ENCODE assay signal across 8 cellular contexts in genomic region chr11:35662061-35662648, GRCh38. TPM values are rescaled to one million over a fixed set of nuclear protein-coding genes. Genes with fewer than 3 reads are reported as not detected.
A peak's percentile ranks its signal among the peaks of the same experiment; 100 is the strongest.
DNase-seq lines count a peak whose midpoint lies in the region; ATAC-seq and TF ChIP-seq lines count a peak whose summit lies in the region.

No MANE protein-coding gene starts in this region.

- H3K4me1 ChIP-seq in heart right ventricle (peaks cover 0 to 30% (median 19%) of the 10 kb centered on the region in 9 donors), psoas muscle (peaks cover 10% of the 10 kb centered on the region)

- ATAC-seq in activated CD8-positive, alpha-beta memory T cell treated with anti-CD3 and anti-CD28 coated beads, Interleukin-2, amount 10 ng/mL, durations not matched to agents 7 days and 5 days, result peak; percentile 38
- ATAC-seq in heart right ventricle (peak; percentile 1 to 75 (median 72)), psoas muscle (peak; percentile 51 to 74 (median 59))

- TF ChIP-seq CTCF in HFF-Myc (IDR thresholded peaks at IDR 0.05; ENCODE audit: low read depth, low read length, missing control alignments) (no peak), heart right ventricle (IDR thresholded peaks at IDR 0.05) (no peak), psoas muscle (IDR thresholded peaks at IDR 0.05) (no peak)

- DNase-seq in activated CD8-positive, alpha-beta memory T cell treated with anti-CD3 and anti-CD28 coated beads, Interleukin-2, amount 10 ng/mL, durations not matched to agents 7 days and 5 days, result no peak
- no peak for DNase-seq in activated CD8-positive, alpha-beta memory T cell treated with anti-CD3 and anti-CD28 coated beads, Interleukin-2, amount 50 U/mL, for 4 hours
- no peak for DNase-seq in HFF-Myc (ENCODE audit: extremely low read depth, low read depth)
- peak; percentile 75 to 89 (median 80) for DNase-seq in NCI-H1417 (lab: John Stamatoyannopoulos, UW)
- DNase-seq in heart right ventricle, result no peak
- no peak for DNase-seq in psoas muscle
- no peak for DNase-seq in HEK293T (ENCODE audit: extremely low spot score)

- peaks cover 0 to 6% (median 0%) of the 10 kb centered on the region in 7 donors for H3K27me3 ChIP-seq in heart right ventricle
- no peaks in the 10 kb centered on the region for H3K27me3 ChIP-seq in psoas muscle (ENCODE audit: insufficient read depth in 3 of 3, low read length in 2 of 3)

- intact Hi-C loops in heart right ventricle (cut with DNase I) (loop anchor here in 7 of 10 donors (1.0 to 10.0 kb wide), 8 partner anchors 40 to 161 kb away; partner anchors contain the start of gene FJX1 (in 2 of the 7)), psoas muscle (cut with DNase I) (loop anchor here in 1 of 2 donors (2.0 kb wide), 1 partner anchor 43 kb away; the partner anchor contains the start of gene FJX1)

- peaks cover 0 to 39% (median 26%) of the 10 kb centered on the region in 11 donors for H3K9me3 ChIP-seq in heart right ventricle
- H3K9me3 ChIP-seq in psoas muscle, result peaks cover 7% of the 10 kb centered on the region

- peaks cover 37% of the 10 kb centered on the region for H3K4me1 Mint-ChIP-seq in activated CD8-positive, alpha-beta memory T cell treated with anti-CD3 and anti-CD28 coated beads, Interleukin-2, amount 10 ng/mL, durations not matched to agents 7 days and 5 days
- peaks cover 48% of the 10 kb centered on the region for H3K4me1 Mint-ChIP-seq in activated naive CD4-positive, alpha-beta T cell treated with anti-CD3 and anti-CD28 coated beads, Interleukin-2, amount 50 U/mL, for 24 hours

- H3K9me3 Mint-ChIP-seq in activated CD8-positive, alpha-beta memory T cell treated with anti-CD3 and anti-CD28 coated beads, Interleukin-2, amount 10 ng/mL, durations not matched to agents 7 days and 5 days (ENCODE audit: low read depth), result peaks cover 15% of the 10 kb centered on the region
- H3K9me3 Mint-ChIP-seq in activated naive CD4-positive, alpha-beta T cell treated with anti-CD3 and anti-CD28 coated beads, Interleukin-2, amount 50 U/mL, for 24 hours, result peaks cover 19% of the 10 kb centered on the region

- peak overlapping the region; percentile 84 for H3K4me3 Mint-ChIP-seq in activated CD8-positive, alpha-beta memory T cell treated with anti-CD3 and anti-CD28 coated beads, Interleukin-2, amount 10 ng/mL, durations not matched to agents 7 days and 5 days
- H3K4me3 Mint-ChIP-seq in activated naive CD4-positive, alpha-beta T cell treated with anti-CD3 and anti-CD28 coated beads, Interleukin-2, amount 50 U/mL, for 24 hours, result peak overlapping the region; percentile 97

- CTCF ChIA-PET in activated CD8-positive, alpha-beta memory T cell treated with anti-CD3 and anti-CD28 coated beads, Interleukin-2, amount 10 ng/mL, durations not matched to agents 7 days and 5 days (lab: Charles Lee), result interaction anchor here (1.4 kb wide), 1 partner anchor 13 kb away, joined by 3 read pairs; no protein-coding TSS in a partner anchor
- CTCF ChIA-PET in HEK293T (lab: Yijun Ruan, JAX), result no interaction called here

- peaks cover 12% of the 10 kb centered on the region for H3K27me3 Mint-ChIP-seq in activated CD8-positive, alpha-beta memory T cell treated with anti-CD3 and anti-CD28 coated beads, Interleukin-2, amount 10 ng/mL, durations not matched to agents 7 days and 5 days
- H3K27me3 Mint-ChIP-seq in activated naive CD4-positive, alpha-beta T cell treated with anti-CD3 and anti-CD28 coated beads, Interleukin-2, amount 50 U/mL, for 24 hours, result peaks cover 3% of the 10 kb centered on the region

- POLR2A ChIA-PET in HEK293T (lab: Yijun Ruan, JAX), result interaction anchor here (1.4 to 1.5 kb wide), 2 partner anchors 43 to 160 kb away, joined by 5 to 11 read pairs; partner anchors contain the start of gene FJX1

- WGBS in heart right ventricle, 2 donors, result 0 to 1% methylated on average over 12 of the region's 12 CpGs
- 0 to 1% (median 1%) methylated on average over 11 to 12 of the region's 12 CpGs for WGBS in psoas muscle, 3 donors

- H3K27ac ChIP-seq in heart right ventricle (peak overlapping the region; percentile 88 to 99 (median 96)), psoas muscle (peak overlapping the region; percentile 98)

- peaks cover 27% of the 10 kb centered on the region for H3K36me3 Mint-ChIP-seq in activated CD8-positive, alpha-beta memory T cell treated with anti-CD3 and anti-CD28 coated beads, Interleukin-2, amount 10 ng/mL, durations not matched to agents 7 days and 5 days
- peaks cover 31% of the 10 kb centered on the region for H3K36me3 Mint-ChIP-seq in activated naive CD4-positive, alpha-beta T cell treated with anti-CD3 and anti-CD28 coated beads, Interleukin-2, amount 50 U/mL, for 24 hours

- peak overlapping the region; percentile 61 for H3K4me3 ChIP-seq in HFF-Myc (replicated peaks; ENCODE audit: low read depth, low read length)
- H3K4me3 ChIP-seq in heart right ventricle, result peak overlapping the region; percentile 52 to 93 (median 76)
- peak overlapping the region; percentile 82 for H3K4me3 ChIP-seq in psoas muscle

- H3K36me3 ChIP-seq in heart right ventricle (peaks cover 0 to 26% (median 0%) of the 10 kb centered on the region in 9 donors), psoas muscle (ENCODE audit: insufficient read depth in 1 of 2, low read depth in 1 of 2) (no peaks in the 10 kb centered on the region)

- peak overlapping the region; percentile 91 for H3K27ac Mint-ChIP-seq in activated CD8-positive, alpha-beta memory T cell treated with anti-CD3 and anti-CD28 coated beads, Interleukin-2, amount 10 ng/mL, durations not matched to agents 7 days and 5 days
- peak overlapping the region; percentile 99 for H3K27ac Mint-ChIP-seq in activated naive CD4-positive, alpha-beta T cell treated with anti-CD3 and anti-CD28 coated beads, Interleukin-2, amount 50 U/mL, for 24 hours

TF ChIP-seq in HEK293T, 16 proteins besides CTCF, POLR2A, EP300 and RAD21:
- no peak for TF ChIP-seq LEF1 (IDR thresholded peaks at IDR 0.05; ENCODE audit: borderline replicate concordance)
- TF ChIP-seq L3MBTL2 (conservative IDR thresholded peaks at IDR 0.05), result no peak
- TF ChIP-seq SP1 (IDR thresholded peaks at IDR 0.05), result no peak
- TF ChIP-seq ARNT (IDR thresholded peaks at IDR 0.05), result no peak
- no peak for TF ChIP-seq TARDBP (IDR thresholded peaks at IDR 0.05)
- TF ChIP-seq CTBP1 (IDR thresholded peaks at IDR 0.05; ENCODE audit: borderline replicate concordance), result no peak
- TF ChIP-seq FOXK2 (IDR thresholded peaks at IDR 0.05), result no peak
- TF ChIP-seq FOXA1 (IDR thresholded peaks at IDR 0.05), result no peak
- no peak for TF ChIP-seq NFRKB (IDR thresholded peaks at IDR 0.05)
- TF ChIP-seq ZNF384 (IDR thresholded peaks at IDR 0.05), result no peak

RNA-seq across cellular contexts. Expression of gene TRIM44, which starts 0.4 kb away (rescaled TPM):
- 10 to 100 TPM; 23.1 to 24.2 TPM for total RNA-seq in activated CD8-positive, alpha-beta memory T cell treated with anti-CD3 and anti-CD28 coated beads, Interleukin-2, amount 10 ng/mL, durations not matched to agents 7 days and 5 days
- 10 to 100 TPM; 37.7 to 59.2 (median 46.8) TPM for total RNA-seq in heart right ventricle
- polyA plus RNA-seq in heart right ventricle, result 1 to 10 TPM; 6.4 to 9.0 TPM
- 10 to 100 TPM; 34.0 to 46.8 (median 41.9) TPM for total RNA-seq in psoas muscle
- polyA plus RNA-seq in psoas muscle, result 10 to 100 TPM in 2 of 3 donors, 1 to 10 TPM in 1; 6.8 to 32.2 (median 32.0) TPM

RNA-seq across cellular contexts. Expression of gene FJX1, which starts 43.9 kb away (rescaled TPM):
- total RNA-seq in activated CD8-positive, alpha-beta memory T cell treated with anti-CD3 and anti-CD28 coated beads, Interleukin-2, amount 10 ng/mL, durations not matched to agents 7 days and 5 days, result under 1 TPM in 1 of 2 experiments, not detected in 1; 0.33 TPM
- 1 to 10 TPM in 7 of 10 donors, under 1 TPM in 3; 0.57 to 4.7 (median 1.3) TPM for total RNA-seq in heart right ventricle
- polyA plus RNA-seq in heart right ventricle, result 1 to 10 TPM; 1.8 to 3.4 TPM
- 1 to 10 TPM in 3 of 4 donors, under 1 TPM in 1; 0.75 to 4.0 (median 3.1) TPM for total RNA-seq in psoas muscle
- polyA plus RNA-seq in psoas muscle, result 1 to 10 TPM in 1 of 3 donors, under 1 TPM in 2; 0.60 to 8.0 (median 0.96) TPM

Comparison
In these comparisons a context has a peak if more than half of its experiments do, and no peak if none do; other contexts are left out.
1. DNase-seq: peak in NCI-H1417 (3 of 3); none in activated CD8-positive, alpha-beta memory T cell treated with anti-CD3 and anti-CD28 coated beads, Interleukin-2, amount 10 ng/mL, durations not matched to agents 7 days and 5 days (single experiment), activated CD8-positive, alpha-beta memory T cell treated with anti-CD3 and anti-CD28 coated beads, Interleukin-2, amount 50 U/mL, for 4 hours (single experiment), HFF-Myc (single experiment), heart right ventricle (0 of 2), psoas muscle (0 of 2) and HEK293T (single experiment).
2. Peak in every context shown above with its lines, with median percentiles within 50 percentile points of each other: ATAC-seq and H3K4me3 ChIP-seq.